1 cellular context compared by ENCODE assay signal in the genomic region with DNA sequence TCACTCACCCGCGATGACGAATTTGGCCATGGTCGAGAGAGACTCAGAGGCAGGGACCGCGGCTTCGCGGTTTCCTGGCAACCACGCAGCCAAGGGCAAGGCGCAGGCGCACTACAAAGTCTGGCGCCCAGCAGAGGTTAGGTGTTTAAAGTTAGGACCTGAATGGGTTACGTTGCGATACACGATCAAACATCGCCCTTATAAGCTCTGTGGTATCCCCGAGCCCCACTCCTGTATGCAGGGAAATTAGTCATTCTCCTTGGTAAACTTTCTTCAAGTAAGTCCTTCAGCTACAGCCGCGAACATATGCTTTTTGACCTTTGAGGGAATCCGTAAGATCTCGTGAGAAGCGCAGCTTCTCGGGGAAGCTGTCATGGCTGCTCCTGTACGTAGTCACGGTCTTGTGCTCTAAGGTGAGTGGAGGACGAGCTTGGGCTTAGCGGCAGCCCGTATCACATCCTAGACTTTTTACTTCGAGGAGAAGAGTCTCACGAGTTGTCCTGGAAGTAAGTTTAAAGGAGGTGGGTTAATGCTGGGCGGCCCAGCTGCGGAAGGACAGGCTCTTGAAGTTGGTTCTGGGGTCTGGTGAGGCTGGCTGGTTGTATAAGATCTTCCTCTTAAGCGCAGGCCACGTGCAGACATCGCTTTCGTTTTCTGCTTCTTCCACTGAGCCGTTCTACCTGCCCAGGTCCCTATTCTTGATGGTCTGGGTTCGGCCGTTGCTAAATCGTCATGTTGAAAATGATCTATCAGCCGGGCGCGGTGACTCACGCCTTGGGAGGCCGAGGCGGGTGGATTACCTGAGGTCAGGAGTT.
TF ChIP-seq lines count a peak whose summit lies in the region.

FASTKD2 (plus strand) TSS at position 365 of the 815 bp plus-strand sequence. CDS start 1,088 bp downstream, outside the sequence.
MDH1B (minus strand) TSS at position 87 of the 815 bp plus-strand sequence; CDS start at position 30, 57 bp downstream.

TF ChIP-seq in GM12878, 131 proteins besides CTCF, POLR2A, EP300 and RAD21 (continued from another document):
- TF ChIP-seq, protein P1, sequence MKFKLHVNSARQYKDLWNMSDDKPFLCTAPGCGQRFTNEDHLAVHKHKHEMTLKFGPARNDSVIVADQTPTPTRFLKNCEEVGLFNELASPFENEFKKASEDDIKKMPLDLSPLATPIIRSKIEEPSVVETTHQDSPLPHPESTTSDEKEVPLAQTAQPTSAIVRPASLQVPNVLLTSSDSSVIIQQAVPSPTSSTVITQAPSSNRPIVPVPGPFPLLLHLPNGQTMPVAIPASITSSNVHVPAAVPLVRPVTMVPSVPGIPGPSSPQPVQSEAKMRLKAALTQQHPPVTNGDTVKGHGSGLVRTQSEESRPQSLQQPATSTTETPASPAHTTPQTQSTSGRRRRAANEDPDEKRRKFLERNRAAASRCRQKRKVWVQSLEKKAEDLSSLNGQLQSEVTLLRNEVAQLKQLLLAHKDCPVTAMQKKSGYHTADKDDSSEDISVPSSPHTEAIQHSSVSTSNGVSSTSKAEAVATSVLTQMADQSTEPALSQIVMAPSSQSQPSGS (IDR thresholded peaks at IDR 0.05; ENCODE audit: low read length): peak; percentile 49; the same call in 1 of the 2 replicates
- TF ChIP-seq, protein P2, sequence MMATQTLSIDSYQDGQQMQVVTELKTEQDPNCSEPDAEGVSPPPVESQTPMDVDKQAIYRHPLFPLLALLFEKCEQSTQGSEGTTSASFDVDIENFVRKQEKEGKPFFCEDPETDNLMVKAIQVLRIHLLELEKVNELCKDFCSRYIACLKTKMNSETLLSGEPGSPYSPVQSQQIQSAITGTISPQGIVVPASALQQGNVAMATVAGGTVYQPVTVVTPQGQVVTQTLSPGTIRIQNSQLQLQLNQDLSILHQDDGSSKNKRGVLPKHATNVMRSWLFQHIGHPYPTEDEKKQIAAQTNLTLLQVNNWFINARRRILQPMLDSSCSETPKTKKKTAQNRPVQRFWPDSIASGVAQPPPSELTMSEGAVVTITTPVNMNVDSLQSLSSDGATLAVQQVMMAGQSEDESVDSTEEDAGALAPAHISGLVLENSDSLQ (IDR thresholded peaks at IDR 0.05): no peak
- no peak for TF ChIP-seq STAT3 (IDR thresholded peaks at IDR 0.05; ENCODE audit: low read depth, low read length)
- TF ChIP-seq ETV6 (conservative IDR thresholded peaks at IDR 0.05 in 1 of 2, IDR thresholded peaks at IDR 0.05 in 1 of 2; ENCODE audit: borderline replicate concordance in 1 of 2, low read depth in 1 of 2): no peak
- TF ChIP-seq PRDM15 (CRISPR knock-in tag; IDR thresholded peaks at IDR 0.05): no peak
- TF ChIP-seq BCLAF1 (IDR thresholded peaks at IDR 0.05): no peak
- peak; percentile 96 for TF ChIP-seq POLR2AphosphoS5 (IDR thresholded peaks at IDR 0.05; ENCODE audit: low read length)
- TF ChIP-seq SMC3 (IDR thresholded peaks at IDR 0.05; ENCODE audit: borderline replicate concordance, low read length): no peak
- no peak for TF ChIP-seq RB1 (IDR thresholded peaks at IDR 0.05; ENCODE audit: borderline replicate concordance)
- TF ChIP-seq SUPT20H (IDR thresholded peaks at IDR 0.05; ENCODE audit: borderline replicate concordance, control insufficient read depth, low read depth, low read length): no peak
- TF ChIP-seq GATAD2B (conservative IDR thresholded peaks at IDR 0.05; ENCODE audit: low read depth): no peak
- no peak for TF ChIP-seq ZSCAN29 (IDR thresholded peaks at IDR 0.05)
- TF ChIP-seq, protein P3, sequence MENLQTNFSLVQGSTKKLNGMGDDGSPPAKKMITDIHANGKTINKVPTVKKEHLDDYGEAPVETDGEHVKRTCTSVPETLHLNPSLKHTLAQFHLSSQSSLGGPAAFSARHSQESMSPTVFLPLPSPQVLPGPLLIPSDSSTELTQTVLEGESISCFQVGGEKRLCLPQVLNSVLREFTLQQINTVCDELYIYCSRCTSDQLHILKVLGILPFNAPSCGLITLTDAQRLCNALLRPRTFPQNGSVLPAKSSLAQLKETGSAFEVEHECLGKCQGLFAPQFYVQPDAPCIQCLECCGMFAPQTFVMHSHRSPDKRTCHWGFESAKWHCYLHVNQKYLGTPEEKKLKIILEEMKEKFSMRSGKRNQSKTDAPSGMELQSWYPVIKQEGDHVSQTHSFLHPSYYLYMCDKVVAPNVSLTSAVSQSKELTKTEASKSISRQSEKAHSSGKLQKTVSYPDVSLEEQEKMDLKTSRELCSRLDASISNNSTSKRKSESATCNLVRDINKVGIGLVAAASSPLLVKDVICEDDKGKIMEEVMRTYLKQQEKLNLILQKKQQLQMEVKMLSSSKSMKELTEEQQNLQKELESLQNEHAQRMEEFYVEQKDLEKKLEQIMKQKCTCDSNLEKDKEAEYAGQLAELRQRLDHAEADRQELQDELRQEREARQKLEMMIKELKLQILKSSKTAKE (IDR thresholded peaks at IDR 0.05; ENCODE audit: low read depth, poor library complexity, severe bottlenecking): peak; percentile 52
- no peak for TF ChIP-seq SREBF2 (IDR thresholded peaks at IDR 0.05; ENCODE audit: low read length)
- peak; percentile 91 for TF ChIP-seq TAF1 (IDR thresholded peaks at IDR 0.05; ENCODE audit: borderline replicate concordance, low read depth, low read length)
- no peak for TF ChIP-seq ASH2L (IDR thresholded peaks at IDR 0.05; ENCODE audit: borderline replicate concordance, low read depth)
